14 cellular contexts compared by ENCODE assay signal in genomic region chr16:89467382-89467781, GRCh38. TPM values are rescaled to one million over a fixed set of nuclear protein-coding genes. Genes with fewer than 3 reads are reported as not detected.
DNase-seq lines count a peak whose midpoint lies in the region; ATAC-seq, FAIRE-seq and TF ChIP-seq lines count a peak whose summit lies in the region.
"Had no signal": no experiment of that assay in that cellular context is flagged by ENCODE, and none has a peak within 500 bp of the region (broad histone marks: within the 10 kb centered on the region; RNA-seq: fewer than 3 reads in every experiment).

No MANE protein-coding gene starts in this region.

- no peak for FAIRE-seq in HepG2 (lab: Jason Lieb, UNC)
- FAIRE-seq: H1 had no signal

- H3K9me3 ChIP-seq in HepG2 (ENCODE audit: low read length) (no peaks in the 10 kb centered on the region), right lobe of liver (no peaks in the 10 kb centered on the region)

- 96% methylated on average over 7 of the region's 7 CpGs for WGBS in HepG2 (ENCODE audit: low lambda C conversion rate)
- 91% methylated on average over 4 of the region's 7 CpGs for WGBS in right lobe of liver (ENCODE audit: insufficient coverage, low coverage, low lambda C conversion rate, missing lambda C conversion rate)

- H4K20me1 ChIP-seq in HepG2 (ENCODE audit: insufficient read depth, low read length) = peaks cover 86% of the 10 kb centered on the region

- TF ChIP-seq EP300 in HepG2 (IDR thresholded peaks at IDR 0.05; ENCODE audit: low read depth in 2 of 2, low read length in 2 of 2) (no peak), HepG2 (CRISPR knock-in tag; IDR thresholded peaks at IDR 0.05; ENCODE audit: borderline replicate concordance) (no peak)

- no peak overlapping the region for H3K4me3 ChIP-seq in HepG2 (replicated peaks in 1 of 3; ENCODE audit: insufficient read depth in 1 of 3, low read depth in 2 of 3, low read length in 3 of 3)
- H3K4me3 ChIP-seq in right lobe of liver = no peak overlapping the region

- H3K27ac ChIP-seq in HepG2 (ENCODE audit: extremely low read length, insufficient read depth, low read length) = no peak overlapping the region
- no peak overlapping the region for H3K27ac ChIP-seq in right lobe of liver
- H3K27ac ChIP-seq in RWPE1 = peak overlapping the region; percentile 30; the same call in 1 of the 2 replicates

- no peaks in the 10 kb centered on the region for H3K27me3 Mint-ChIP-seq in chondrocyte (ENCODE audit: low read depth)

- no peak for TF ChIP-seq RAD21 in HepG2 (CRISPR knock-in tag; IDR thresholded peaks at IDR 0.05)

- CTCF ChIA-PET in HepG2 (lab: Yijun Ruan, JAX; ENCODE audit: low intra/inter-chr PET ratio, low total read pairs) = no interaction called here
- CTCF ChIA-PET in RWPE1 (lab: Yijun Ruan, JAX) = interaction anchor here (0.7 kb wide), 1 partner anchor 181 kb away, joined by 3 read pairs; no protein-coding TSS in a partner anchor

- ATAC-seq in HepG2 (no peak), right lobe of liver (no peak), HG03378 (IDR thresholded peaks at IDR 0.05; ENCODE audit: unreplicated experiment) (no peak)

- BruUV-seq in HepG2 (replicated peaks; lab: Mats Ljungman, UMichigan) = no TSS peak

- H3K27me3 ChIP-seq in HepG2 (ENCODE audit: control insufficient read depth in 1 of 2, insufficient read depth in 2 of 2, low read length in 2 of 2) (no peaks in the 10 kb centered on the region), right lobe of liver (no peaks in the 10 kb centered on the region)

- no peak overlapping the region for H3K4me2 ChIP-seq in HepG2 (ENCODE audit: low read depth, low read length)

- in situ Hi-C loops in HepG2 (cut with HindIII; ENCODE audit: extremely low pct_ligation_motif_present, low pct_unique_long_range_greater_than_20kb) = no loop called here

- H3K9me3 Mint-ChIP-seq in chondrocyte (ENCODE audit: low read depth) = no peaks in the 10 kb centered on the region
- H3K9me3 Mint-ChIP-seq: HFFc6 had no signal

- no peak overlapping the region for H3K9ac ChIP-seq in HepG2 (ENCODE audit: insufficient read depth, low read depth, low read length)

- TF ChIP-seq POLR2A in HepG2 (IDR thresholded peaks at IDR 0.05; ENCODE audit: insufficient read depth in 1 of 2, low read depth in 2 of 2, low read length in 2 of 2) (no peak), right lobe of liver (IDR thresholded peaks at IDR 0.05) (no peak)

- peaks cover 56% of the 10 kb centered on the region for H3K4me1 Mint-ChIP-seq in chondrocyte (ENCODE audit: low read depth)

- H3K36me3 Mint-ChIP-seq in chondrocyte (ENCODE audit: low read depth) = no peaks in the 10 kb centered on the region

- no peak for TF ChIP-seq CTCF in HepG2 (CRISPR knock-in tag; IDR thresholded peaks at IDR 0.05)
- no peak for TF ChIP-seq CTCF in right lobe of liver (IDR thresholded peaks at IDR 0.05)
- no peak for TF ChIP-seq CTCF in RWPE1 (conservative IDR thresholded peaks at IDR 0.05; ENCODE audit: low read depth)
- no peak for TF ChIP-seq CTCF in chondrocyte (IDR thresholded peaks at IDR 0.05)

- no peak overlapping the region for H3K4me3 Mint-ChIP-seq in chondrocyte (ENCODE audit: unreplicated experiment)
- H3K4me3 Mint-ChIP-seq: HFFc6 had no signal

- intact Hi-C loops in HepG2 (cut with micrococcal nuclease; ENCODE audit: unreplicated experiment) = no loop called here
- intact Hi-C loops in right lobe of liver (cut with DNase I) = no loop called here

- peaks cover 87% of the 10 kb centered on the region for H3K79me2 ChIP-seq in HepG2 (ENCODE audit: insufficient read depth, low read length)

- POLR2A ChIA-PET in HepG2 (lab: Yijun Ruan, JAX) (interaction anchor here (0.8 kb wide), 1 partner anchor 10 kb away, joined by 4 read pairs; no protein-coding TSS in a partner anchor), RWPE1 (lab: Yijun Ruan, JAX; ENCODE audit: low non-redundant PET) (no interaction called here)

- peaks cover 48% of the 10 kb centered on the region for H3K4me1 ChIP-seq in HepG2 (ENCODE audit: insufficient read depth, low read length)
- H3K4me1 ChIP-seq in right lobe of liver = peaks cover 0 to 41% (median 15%) of the 10 kb centered on the region in 4 donors

- H3K36me3 ChIP-seq in HepG2 (replicated peaks in 1 of 2; ENCODE audit: control insufficient read depth in 1 of 2, insufficient read depth in 2 of 2, low read length in 2 of 2) = peaks cover 0 to 13% of the 10 kb centered on the region in 2 experiments; a peak in 1 of 5 replicates
- no peaks in the 10 kb centered on the region for H3K36me3 ChIP-seq in right lobe of liver

- no peak overlapping the region for H2AFZ ChIP-seq in HepG2 (ENCODE audit: low read length)

- DNase-seq in HepG2 (ENCODE audit: low spot score) = no peak
- DNase-seq in right lobe of liver = no peak
- DNase-seq in RWPE1 (ENCODE audit: low spot score) = no peak
- DNase-seq in chondrocyte (ENCODE audit: low spot score) = peak; percentile 13
- no peak for DNase-seq in RKO (ENCODE audit: low spot score)
- no peak for DNase-seq in SIG-M5 treated with dmso at 0.1 percent for 504 hours (lab: John Stamatoyannopoulos, UW; ENCODE audit: unreplicated experiment)
- DNase-seq: Caco-2, HFFc6, KG1, NCI-H1092, NCI-H345, NCI-H526 treated with DMSO at 0.1 percent for 48 hours had no signal

- H3K27ac Mint-ChIP-seq in chondrocyte (ENCODE audit: unreplicated experiment) = no peak overlapping the region
- H3K27ac Mint-ChIP-seq: HFFc6 had no signal

TF ChIP-seq in HepG2, 621 proteins besides CTCF, POLR2A, EP300 and RAD21 (continues in another document):
- TF ChIP-seq ARNTL (CRISPR knock-in tag; IDR thresholded peaks at IDR 0.05) (0 out of 2 replicates have a peak, but pooled peaks have one; percentile 19), ZNF121 (CRISPR knock-in tag; IDR thresholded peaks at IDR 0.05) (peak; percentile 83), MYNN (CRISPR knock-in tag; IDR thresholded peaks at IDR 0.05; ENCODE audit: low read depth) (no peak)

RNA-seq across cellular contexts. Expression of gene ANKRD11, which starts 23.0 kb away (rescaled TPM):
- 21.4 and 24.4 TPM in 2 replicates for total RNA-seq in HepG2 (2016; rRNA removed; fragmentation: Illumina TruSeq; extraction: Trizol)
- total RNA-seq in HepG2 (2016; cell fraction: cytosol; rRNA removed; fragmentation: Illumina TruSeq; extraction: Trizol; ENCODE audit: low read depth) = 54.2 and 55.2 TPM in 2 replicates
- 17.9 and 22.3 TPM in 2 replicates for total RNA-seq in HepG2 (2016; cell fraction: insoluble cytoplasmic fraction; rRNA removed; fragmentation: Illumina TruSeq; extraction: Trizol)
- 22.4 and 27.0 TPM in 2 replicates for total RNA-seq in HepG2 (2016; cell fraction: membrane; rRNA removed; fragmentation: Illumina TruSeq; extraction: Trizol)
- 48.5 and 63.5 TPM in 2 replicates for total RNA-seq in HepG2 (2016; cell fraction: nucleus; rRNA removed; fragmentation: Illumina TruSeq; extraction: Trizol)
- 38.4 and 42.3 TPM in 2 replicates for polyA plus RNA-seq in HepG2 (2011; rRNA removed)
- 31.1 and 36.3 TPM in 2 replicates for polyA plus RNA-seq in HepG2 (2011; cell fraction: cytosol; rRNA removed)
- 155 and 191 TPM in 2 replicates for polyA plus RNA-seq in HepG2 (2011; cell fraction: nucleus; rRNA removed)
- polyA plus RNA-seq in HepG2 (2012) = 78.6 and 89.8 TPM in 2 replicates
- 10.6 and 13.9 TPM in 2 replicates for polyA plus RNA-seq in HepG2 (2016; cell fraction: cytosol; fragmentation: Illumina TruSeq; extraction: Trizol; ENCODE audit: low read depth)
- polyA plus RNA-seq in HepG2 (2016; cell fraction: insoluble cytoplasmic fraction; fragmentation: Illumina TruSeq; extraction: Trizol; ENCODE audit: low read depth) = 35.2 and 50.6 TPM in 2 replicates
- polyA plus RNA-seq in HepG2 (2016; cell fraction: membrane; fragmentation: Illumina TruSeq; extraction: Trizol; ENCODE audit: low read depth) = 29.5 and 30.6 TPM in 2 replicates
- 190 and 216 TPM in 2 replicates for polyA plus RNA-seq in HepG2 (2016; cell fraction: nucleus; fragmentation: Illumina TruSeq; extraction: Trizol; ENCODE audit: insufficient read depth, low read depth)
- polyA minus RNA-seq in HepG2 (2011; rRNA and poly(A)+ RNA removed; ENCODE audit: low replicate concordance) = 38.6 and 64.5 TPM in 2 replicates
- 32.5 and 37.0 TPM in 2 replicates for polyA minus RNA-seq in HepG2 (2011; cell fraction: cytosol; rRNA and poly(A)+ RNA removed)
- polyA minus RNA-seq in HepG2 (2011; cell fraction: nucleus; rRNA and poly(A)+ RNA removed) = 104 and 109 TPM in 2 replicates
- 10 to 100 TPM; 26.2 to 65.8 (median 41.6) TPM for total RNA-seq in right lobe of liver
- 106 to 185 TPM (median 180 TPM) in 3 replicates for total RNA-seq in chondrocyte

RNA-seq across cellular contexts. Expression of gene SPG7, which starts 40.8 kb away (rescaled TPM):
- total RNA-seq in HepG2 (2016; rRNA removed; fragmentation: Illumina TruSeq; extraction: Trizol) = 63.9 and 136 TPM in 2 replicates
- 47.1 and 47.6 TPM in 2 replicates for total RNA-seq in HepG2 (2016; cell fraction: cytosol; rRNA removed; fragmentation: Illumina TruSeq; extraction: Trizol; ENCODE audit: low read depth)
- total RNA-seq in HepG2 (2016; cell fraction: insoluble cytoplasmic fraction; rRNA removed; fragmentation: Illumina TruSeq; extraction: Trizol) = 54.6 and 131 TPM in 2 replicates
- total RNA-seq in HepG2 (2016; cell fraction: membrane; rRNA removed; fragmentation: Illumina TruSeq; extraction: Trizol) = 46.3 and 47.0 TPM in 2 replicates
- 148 and 166 TPM in 2 replicates for total RNA-seq in HepG2 (2016; cell fraction: nucleus; rRNA removed; fragmentation: Illumina TruSeq; extraction: Trizol)
- polyA plus RNA-seq in HepG2 (2011; rRNA removed) = 66.0 and 77.5 TPM in 2 replicates
- 41.6 and 46.2 TPM in 2 replicates for polyA plus RNA-seq in HepG2 (2011; cell fraction: cytosol; rRNA removed)
- 327 and 378 TPM in 2 replicates for polyA plus RNA-seq in HepG2 (2011; cell fraction: nucleus; rRNA removed)
- 69.0 and 72.2 TPM in 2 replicates for polyA plus RNA-seq in HepG2 (2012)
- 8.2 and 9.5 TPM in 2 replicates for polyA plus RNA-seq in HepG2 (2016; cell fraction: cytosol; fragmentation: Illumina TruSeq; extraction: Trizol; ENCODE audit: low read depth)
- polyA plus RNA-seq in HepG2 (2016; cell fraction: insoluble cytoplasmic fraction; fragmentation: Illumina TruSeq; extraction: Trizol; ENCODE audit: low read depth) = 43.3 and 56.0 TPM in 2 replicates
- polyA plus RNA-seq in HepG2 (2016; cell fraction: membrane; fragmentation: Illumina TruSeq; extraction: Trizol; ENCODE audit: low read depth) = 16.9 and 17.6 TPM in 2 replicates
- polyA plus RNA-seq in HepG2 (2016; cell fraction: nucleus; fragmentation: Illumina TruSeq; extraction: Trizol; ENCODE audit: insufficient read depth, low read depth) = 304 and 336 TPM in 2 replicates
- polyA minus RNA-seq in HepG2 (2011; rRNA and poly(A)+ RNA removed; ENCODE audit: low replicate concordance) = 76.1 and 106 TPM in 2 replicates
- polyA minus RNA-seq in HepG2 (2011; cell fraction: cytosol; rRNA and poly(A)+ RNA removed) = 59.0 and 61.6 TPM in 2 replicates
- polyA minus RNA-seq in HepG2 (2011; cell fraction: nucleus; rRNA and poly(A)+ RNA removed) = 140 and 143 TPM in 2 replicates
- 10 to 100 TPM; 44.0 to 70.5 (median 57.0) TPM for total RNA-seq in right lobe of liver
- 84.6 to 127 TPM (median 87.6 TPM) in 3 replicates for total RNA-seq in chondrocyte
